Comparison of ENCODE assay signal across 23 cellular contexts in genomic region chr16:86899757-86900156, GRCh38.
A peak's percentile ranks its signal among the peaks of the same experiment; 100 is the strongest.
DNase-seq lines count a peak whose midpoint lies in the region; TF ChIP-seq lines count a peak whose summit lies in the region.
"Had no signal": no experiment of that assay in that cellular context is flagged by ENCODE, and none has a peak within 500 bp of the region (broad histone marks: within the 10 kb centered on the region; RNA-seq: fewer than 3 reads in every experiment).

No MANE protein-coding gene starts in this region.

- H3K9me3 Mint-ChIP-seq in HFFc6: no peaks in the 10 kb centered on the region
- no peaks in the 10 kb centered on the region for H3K9me3 Mint-ChIP-seq in activated naive CD8-positive, alpha-beta T cell treated with anti-CD3 and anti-CD28 coated beads for 36 hours
- H3K9me3 Mint-ChIP-seq: activated naive CD4-positive, alpha-beta T cell treated with anti-CD3 and anti-CD28 coated beads, Interleukin-2, amount 50 U/mL, for 24 hours; neural progenitor cell; WTC11 had no signal

- H3K4me3 ChIP-seq in fibroblast of lung (replicated peaks in 1 of 4; ENCODE audit: control extremely low read depth in 1 of 4, insufficient read depth in 1 of 4, low read depth in 3 of 4, low read length in 4 of 4): no peak overlapping the region
- H3K4me3 ChIP-seq: neural progenitor cell, tibial nerve had no signal

- peaks cover 40% of the 10 kb centered on the region for H3K27me3 Mint-ChIP-seq in HFFc6 (ENCODE audit: insufficient read depth)
- H3K27me3 Mint-ChIP-seq in activated naive CD8-positive, alpha-beta T cell treated with anti-CD3 and anti-CD28 coated beads for 36 hours: peaks cover under 1% of the 10 kb centered on the region
- H3K27me3 Mint-ChIP-seq: CD4-positive, CD25-positive, alpha-beta regulatory T cell; stimulated activated memory B cell treated with anti-CD40 and anti-IgM and Interleukin-4, amounts not matched to agents 10 μg/mL and 1 μg/mL and 100 μg/mL, for 72 hours had no signal

- TF ChIP-seq CTCF in HFFc6 (IDR thresholded peaks at IDR 0.05): no peak
- TF ChIP-seq CTCF in fibroblast of lung (conservative IDR thresholded peaks at IDR 0.05 in 1 of 2, IDR thresholded peaks at IDR 0.05 in 1 of 2; ENCODE audit: low read depth in 1 of 2, low read length in 2 of 2): no peak

- H4K20me1 ChIP-seq in fibroblast of lung (ENCODE audit: control insufficient read depth, extremely low read depth, insufficient read depth, low read length): no peaks in the 10 kb centered on the region

- H3K27ac Mint-ChIP-seq in HFFc6: peak overlapping the region; percentile 4; the same call in 1 of the 2 replicates
- H3K27ac Mint-ChIP-seq in activated naive CD8-positive, alpha-beta T cell treated with anti-CD3 and anti-CD28 coated beads for 36 hours: no peak overlapping the region
- H3K27ac Mint-ChIP-seq: activated naive CD4-positive, alpha-beta T cell treated with anti-CD3 and anti-CD28 coated beads, Interleukin-2, amount 50 U/mL, for 24 hours; CD4-positive, CD25-positive, alpha-beta regulatory T cell; neural progenitor cell; stimulated activated memory B cell treated with anti-CD40 and anti-IgM and Interleukin-4, amounts not matched to agents 10 μg/mL and 1 μg/mL and 100 μg/mL, for 72 hours; WTC11 had no signal

- H3K4me1 Mint-ChIP-seq in HFFc6 (ENCODE audit: low read depth): peaks cover 33% of the 10 kb centered on the region
- peaks cover 2% of the 10 kb centered on the region for H3K4me1 Mint-ChIP-seq in activated naive CD8-positive, alpha-beta T cell treated with anti-CD3 and anti-CD28 coated beads for 36 hours
- H3K4me1 Mint-ChIP-seq: activated naive CD4-positive, alpha-beta T cell treated with anti-CD3 and anti-CD28 coated beads, Interleukin-2, amount 50 U/mL, for 24 hours; stimulated activated memory B cell treated with anti-CD40 and anti-IgM and Interleukin-4, amounts not matched to agents 10 μg/mL and 1 μg/mL and 100 μg/mL, for 72 hours had no signal

- no peak overlapping the region for H3K27ac ChIP-seq in fibroblast of lung (ENCODE audit: insufficient read depth, low read length)
- H3K27ac ChIP-seq: neural progenitor cell, tibial nerve had no signal

- H3K4me2 ChIP-seq in fibroblast of lung (ENCODE audit: extremely low read depth, insufficient read depth, low read length): no peak overlapping the region
- H3K4me2 ChIP-seq: neural progenitor cell had no signal

- no peaks in the 10 kb centered on the region for H3K4me1 ChIP-seq in fibroblast of lung (ENCODE audit: control insufficient read depth, extremely low read depth, insufficient read depth, low read length)
- H3K4me1 ChIP-seq: tibial nerve had no signal

- H3K4me3 Mint-ChIP-seq in HFFc6: no peak overlapping the region
- H3K4me3 Mint-ChIP-seq in activated naive CD8-positive, alpha-beta T cell treated with anti-CD3 and anti-CD28 coated beads for 36 hours: no peak overlapping the region
- H3K4me3 Mint-ChIP-seq: activated naive CD4-positive, alpha-beta T cell treated with anti-CD3 and anti-CD28 coated beads, Interleukin-2, amount 50 U/mL, for 24 hours; CD4-positive, CD25-positive, alpha-beta regulatory T cell; neural progenitor cell; stimulated activated memory B cell treated with anti-CD40 and anti-IgM and Interleukin-4, amounts not matched to agents 10 μg/mL and 1 μg/mL and 100 μg/mL, for 72 hours; WTC11 had no signal

- H3K27me3 ChIP-seq in fibroblast of lung (ENCODE audit: control insufficient read depth, insufficient read depth, low read length): no peaks in the 10 kb centered on the region
- H3K27me3 ChIP-seq: neural progenitor cell had no signal

- H3K36me3 Mint-ChIP-seq in HFFc6 (ENCODE audit: low read depth): no peaks in the 10 kb centered on the region
- no peaks in the 10 kb centered on the region for H3K36me3 Mint-ChIP-seq in activated naive CD8-positive, alpha-beta T cell treated with anti-CD3 and anti-CD28 coated beads for 36 hours
- H3K36me3 Mint-ChIP-seq: activated naive CD4-positive, alpha-beta T cell treated with anti-CD3 and anti-CD28 coated beads, Interleukin-2, amount 50 U/mL, for 24 hours; CD4-positive, CD25-positive, alpha-beta regulatory T cell; neural progenitor cell; stimulated activated memory B cell treated with anti-CD40 and anti-IgM and Interleukin-4, amounts not matched to agents 10 μg/mL and 1 μg/mL and 100 μg/mL, for 72 hours; WTC11 had no signal

- no peaks in the 10 kb centered on the region for H3K9me3 ChIP-seq in fibroblast of lung (ENCODE audit: control insufficient read depth, insufficient read depth, low read depth, low read length)
- H3K9me3 ChIP-seq: tibial nerve had no signal

- H3K79me2 ChIP-seq in fibroblast of lung (ENCODE audit: control insufficient read depth, insufficient read depth, low read length): no peaks in the 10 kb centered on the region

- H3K9ac ChIP-seq in fibroblast of lung (ENCODE audit: insufficient read depth, low read length): no peak overlapping the region
- H3K9ac ChIP-seq: neural progenitor cell had no signal

- H2AFZ ChIP-seq in fibroblast of lung (ENCODE audit: low read length): no peak overlapping the region
- H2AFZ ChIP-seq: neural progenitor cell had no signal

- no peaks in the 10 kb centered on the region for H3K36me3 ChIP-seq in fibroblast of lung (ENCODE audit: control insufficient read depth, insufficient read depth, low read length)
- H3K36me3 ChIP-seq: neural progenitor cell, tibial nerve had no signal

- DNase-seq in A172 (ENCODE audit: low spot score) (peak; percentile 39), HFFc6 (peak; percentile 15), amniotic stem cell (lab: John Stamatoyannopoulos, UW) (peak; percentile 8), fibroblast of lung (ENCODE audit: low read depth in 2 of 2) (peak; percentile 26 to 74), occipital lobe (lab: John Stamatoyannopoulos, UW) (no peak), NCI-H1694 (lab: John Stamatoyannopoulos, UW) (no peak)
- no peak for DNase-seq in stimulated activated CD4-positive, alpha-beta T cell treated with anti-CD3 and anti-CD28 coated beads, Interleukin-2, amount 100 ng/mL, for 24 hours
- no peak for DNase-seq in activated naive CD8-positive, alpha-beta T cell treated with anti-CD3 and anti-CD28 coated beads for 36 hours
- DNase-seq: activated T-cell treated with anti-CD3 and anti-CD28 coated beads, Interleukin-2, amount 50 U/mL, for 48 hours; CD4-positive, CD25-positive, alpha-beta regulatory T cell; DMS153; effector memory CD4-positive, alpha-beta T cell; hypothalamus; kidney; NCI-H2081; NCI-H526; SIG-M5; stimulated activated CD4-positive, alpha-beta T cell treated with anti-CD3 and anti-CD28 coated beads, Interleukin-15, amount 100 ng/mL, for 24 hours had no signal

Comparison
In these comparisons a context has a peak if more than half of its experiments do, and no peak if none do; other contexts are left out.
1. DNase-seq: peak in A172 (single experiment), HFFc6 (single experiment), amniotic stem cell (single experiment) and fibroblast of lung (2 of 2); none in stimulated activated CD4-positive, alpha-beta T cell treated with anti-CD3 and anti-CD28 coated beads, Interleukin-2, amount 100 ng/mL, for 24 hours (0 of 2), activated naive CD8-positive, alpha-beta T cell treated with anti-CD3 and anti-CD28 coated beads for 36 hours (single experiment), occipital lobe (single experiment) and NCI-H1694 (single experiment).